31 cellular contexts compared by ENCODE assay signal in genomic region chr3:136974670-136975069, GRCh38. TPM values are rescaled to one million over a fixed set of nuclear protein-coding genes. Genes with fewer than 3 reads are reported as not detected.
"Had no signal": no experiment of that assay in that cellular context is flagged by ENCODE, and none has a peak within 500 bp of the region (broad histone marks: within the 10 kb centered on the region; RNA-seq: fewer than 3 reads in every experiment).

No MANE protein-coding gene starts in this region.

- H3K4me1 Mint-ChIP-seq: endodermal cell; naive thymus-derived CD8-positive, alpha-beta T cell; nephron progenitor cell; stimulated activated naive CD8-positive, alpha-beta T cell treated with anti-CD3 and anti-CD28 coated beads, Interleukin-15, amount 100 ng/mL, for 72 hours had no signal

- FAIRE-seq: endothelial cell of umbilical vein had no signal

- H3K36me3 ChIP-seq: colonic mucosa, lower lobe of right lung, ovary, suprapubic skin, transverse colon, upper lobe of right lung, uterus had no signal

- H3K27me3 Mint-ChIP-seq: dendritic cell treated with granulocyte-macrophage colony-stimulating factor and Interleukin-4, amounts not matched to agents 40 ng/mL and 50 ng/mL, for 4 days; naive thymus-derived CD8-positive, alpha-beta T cell; stimulated activated naive CD8-positive, alpha-beta T cell treated with anti-CD3 and anti-CD28 coated beads, Interleukin-15, amount 100 ng/mL, for 72 hours had no signal

- H3K27ac Mint-ChIP-seq: dendritic cell treated with granulocyte-macrophage colony-stimulating factor and Interleukin-4, amounts not matched to agents 40 ng/mL and 50 ng/mL, for 4 days; endodermal cell; immature natural killer cell; naive thymus-derived CD8-positive, alpha-beta T cell; nephron progenitor cell; stimulated activated naive CD8-positive, alpha-beta T cell treated with anti-CD3 and anti-CD28 coated beads, Interleukin-15, amount 100 ng/mL, for 72 hours had no signal

- H3K27me3 ChIP-seq: colonic mucosa, esophagus squamous epithelium, ovary, suprapubic skin, transverse colon, upper lobe of right lung, uterus had no signal

- H3K27ac ChIP-seq: colonic mucosa, lower lobe of right lung, ovary, psoas muscle, skin epidermis, suprapubic skin, transverse colon, upper lobe of right lung, uterus had no signal

- H3K4me3 Mint-ChIP-seq: dendritic cell treated with granulocyte-macrophage colony-stimulating factor and Interleukin-4, amounts not matched to agents 40 ng/mL and 50 ng/mL, for 4 days; endodermal cell; immature natural killer cell; naive thymus-derived CD8-positive, alpha-beta T cell; nephron progenitor cell; stimulated activated naive CD8-positive, alpha-beta T cell treated with anti-CD3 and anti-CD28 coated beads, Interleukin-15, amount 100 ng/mL, for 72 hours had no signal

- H3K9me3 ChIP-seq: colonic mucosa, ovary, suprapubic skin had no signal

- H3K4me3 ChIP-seq: colonic mucosa, esophagus squamous epithelium, lower lobe of right lung, ovary, psoas muscle, skin epidermis, suprapubic skin, transverse colon, upper lobe of right lung, uterus had no signal

- H3K4me1 ChIP-seq: colonic mucosa, lower lobe of right lung, psoas muscle, transverse colon, upper lobe of right lung, uterus had no signal

- DNase-seq: colonic mucosa; effector CD8-positive, alpha-beta T cell; endodermal cell; esophagus squamous epithelium; foreskin melanocyte; hypothalamus; immature natural killer cell; islet precursor cell; left ventricle myocardium superior; lower lobe of right lung; naive thymus-derived CD8-positive, alpha-beta T cell; nephron progenitor cell; nucleus accumbens; ovary; posterior cingulate gyrus; psoas muscle; right cardiac atrium; stimulated activated CD4-positive, alpha-beta T cell treated with anti-CD3 and anti-CD28 coated beads, Interleukin-12 subunit alpha, Interleukin-12 subunit beta, amount 100 ng/mL, for 4 hours; stimulated activated CD4-positive, alpha-beta T cell treated with anti-CD3 and anti-CD28 coated beads, Interleukin-1b, Interleukin-23, amount 100 ng/mL, for 48 hours; stimulated activated CD4-positive, alpha-beta T cell treated with anti-CD3 and anti-CD28 coated beads, Interleukin-4, amount 100 ng/mL, for 1 hour; stimulated activated CD8-positive, alpha-beta memory T cell treated with anti-CD3 and anti-CD28 coated beads, Interleukin-4, amount 100 ng/mL, for 48 hours; stimulated activated naive CD4-positive, alpha-beta T cell; stimulated activated naive CD8-positive, alpha-beta T cell treated with anti-CD3 and anti-CD28 coated beads, Interleukin-15, amount 100 ng/mL, for 72 hours; transverse colon; upper lobe of right lung; uterus had no signal

RNA-seq across cellular contexts. Expression of gene IL20RB, which starts 16.9 kb away (rescaled TPM):
- total RNA-seq: epithelial cell of proximal tubule had no signal
